In the genomic region with DNA sequence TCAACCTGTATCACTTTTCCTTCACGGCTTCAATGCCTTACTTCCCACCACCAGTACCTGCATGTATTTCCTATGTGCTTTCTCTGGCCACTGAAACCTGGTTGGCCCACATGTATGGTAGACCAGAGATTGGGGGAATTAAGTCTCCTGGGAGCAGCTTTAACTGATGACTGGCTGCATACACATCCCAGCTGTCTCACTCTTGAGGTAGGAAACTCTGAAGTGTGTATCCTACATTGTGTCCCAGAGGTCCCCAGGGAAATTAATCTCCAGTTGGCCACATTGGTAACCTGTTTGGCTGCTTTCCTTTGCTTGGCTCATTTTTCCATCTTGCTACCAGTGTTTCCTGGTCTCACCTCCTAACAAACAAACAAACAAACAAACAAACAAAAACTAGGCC, we compare ENCODE assay signal across 16 cellular contexts.
A peak's percentile ranks its signal among the peaks of the same experiment; 100 is the strongest.
DNase-seq lines count a peak whose midpoint lies in the region; ATAC-seq lines count a peak whose summit lies in the region.
"Had no signal": no experiment of that assay in that cellular context is flagged by ENCODE, and none has a peak within 500 bp of the region (broad histone marks: within the 10 kb centered on the region; RNA-seq: fewer than 3 reads in every experiment).

No MANE protein-coding gene starts in this region.

- no peaks in the 10 kb centered on the region for H3K9me3 ChIP-seq in GM23248 (ENCODE audit: low read depth)

- peaks cover 42% of the 10 kb centered on the region for H3K4me1 Mint-ChIP-seq in activated CD4-positive, alpha-beta T cell treated with anti-CD3 and anti-CD28 coated beads for 36 hours
- H3K4me1 Mint-ChIP-seq: B cell had no signal

- H3K27ac ChIP-seq in GM23248: no peak overlapping the region
- peak overlapping the region; percentile 94 for H3K27ac ChIP-seq in epithelial cell of prostate
- H3K27ac ChIP-seq: KMS-11 had no signal

- peaks cover 79% of the 10 kb centered on the region for H3K36me3 Mint-ChIP-seq in activated CD4-positive, alpha-beta T cell treated with anti-CD3 and anti-CD28 coated beads for 36 hours (ENCODE audit: low read depth)

- no peak for ATAC-seq in activated CD4-positive, alpha-beta T cell treated with anti-CD3 and anti-CD28 coated beads for 36 hours
- no peak for ATAC-seq in GM18858 (IDR thresholded peaks at IDR 0.05; ENCODE audit: unreplicated experiment)
- ATAC-seq: PC-3 had no signal

- intact Hi-C loops in activated CD4-positive, alpha-beta T cell treated with anti-CD3 and anti-CD28 coated beads for 36 hours (cut with DNase I, micrococcal nuclease): no loop called here

- H3K4me1 ChIP-seq in GM23248 (ENCODE audit: insufficient read depth): peaks cover 18% of the 10 kb centered on the region

- H3K4me2 ChIP-seq in GM23248 (ENCODE audit: unreplicated experiment): no peak overlapping the region
- H3K4me2 ChIP-seq: KMS-11 had no signal

- H3K9ac ChIP-seq in GM23248: no peak overlapping the region
- H3K9ac ChIP-seq: KMS-11 had no signal

- in situ Hi-C loops in GM23248 (cut with MboI): no loop called here

- H3K4me3 ChIP-seq in GM23248: no peak overlapping the region

- DNase-seq in activated CD4-positive, alpha-beta T cell treated with anti-CD3 and anti-CD28 coated beads for 36 hours: no peak
- no peak for DNase-seq in activated CD4-positive, alpha-beta T cell treated with anti-CD3 and anti-CD28 coated beads for 48 hours
- DNase-seq in GM23248 (peak; percentile 12), NCI-H2171 treated with DMSO at 0.1 percent for 48 hours (lab: John Stamatoyannopoulos, UW) (peak; percentile 79), epithelial cell of prostate (ENCODE audit: low read depth, low spot score) (no peak), NCI-H446 treated with DMSO at 0.1 percent for 48 hours (lab: John Stamatoyannopoulos, UW) (no peak), NCI-H2227 (lab: John Stamatoyannopoulos, UW; ENCODE audit: unreplicated experiment) (no peak)
- DNase-seq: CD4-positive, alpha-beta memory T cell; MM.1S; NCI-H1105 treated with DMSO at 0.1 percent for 48 hours; NCI-H2081; NCI-H510A; PC-3 had no signal

- H3K9me2 ChIP-seq in GM23248 (ENCODE audit: insufficient read depth): no peaks in the 10 kb centered on the region

- 93 to 100% methylated on average over 1 of the region's 1 CpG for WGBS in GM23248 (ENCODE audit: low coverage in 1 of 2, low lambda C conversion rate in 2 of 2, missing lambda C conversion rate in 2 of 2), 2 experiments

- CTCF ChIA-PET in activated CD4-positive, alpha-beta T cell treated with anti-CD3 and anti-CD28 coated beads for 36 hours (lab: Charles Lee): no interaction called here

- H3K36me3 ChIP-seq in GM23248 (ENCODE audit: low read depth): no peaks in the 10 kb centered on the region

- H4K20me1 ChIP-seq in GM23248 (ENCODE audit: insufficient read depth): no peaks in the 10 kb centered on the region

- H3K79me2 ChIP-seq in GM23248 (ENCODE audit: insufficient read depth): no peaks in the 10 kb centered on the region

- peaks cover 6% of the 10 kb centered on the region for H3K9me3 Mint-ChIP-seq in activated CD4-positive, alpha-beta T cell treated with anti-CD3 and anti-CD28 coated beads for 36 hours (ENCODE audit: low read depth)

- POLR2A ChIA-PET in activated CD4-positive, alpha-beta T cell treated with anti-CD3 and anti-CD28 coated beads for 36 hours (lab: Charles Lee): no interaction called here

- H3K27me3 Mint-ChIP-seq in activated CD4-positive, alpha-beta T cell treated with anti-CD3 and anti-CD28 coated beads for 36 hours: no peaks in the 10 kb centered on the region
- H3K27me3 Mint-ChIP-seq: B cell; CD4-positive, alpha-beta memory T cell had no signal

- peaks cover 23% of the 10 kb centered on the region for H3F3A ChIP-seq in GM23248 (ENCODE audit: insufficient read depth)

- peak overlapping the region; percentile 56 for H3K27ac Mint-ChIP-seq in activated CD4-positive, alpha-beta T cell treated with anti-CD3 and anti-CD28 coated beads for 36 hours
- H3K27ac Mint-ChIP-seq: B cell; CD4-positive, alpha-beta memory T cell had no signal

- no peak overlapping the region for H2AFZ ChIP-seq in GM23248

- no peaks in the 10 kb centered on the region for H3K27me3 ChIP-seq in GM23248 (replicated peaks; ENCODE audit: insufficient read depth)

- no peak overlapping the region for H3K4me3 Mint-ChIP-seq in activated CD4-positive, alpha-beta T cell treated with anti-CD3 and anti-CD28 coated beads for 36 hours
- H3K4me3 Mint-ChIP-seq: B cell had no signal

Comparison
In these comparisons a context has a peak if more than half of its experiments do, and no peak if none do; other contexts are left out.
1. DNase-seq: peak in GM23248 (single experiment) and NCI-H2171 treated with DMSO at 0.1 percent for 48 hours (single experiment); none in activated CD4-positive, alpha-beta T cell treated with anti-CD3 and anti-CD28 coated beads for 36 hours (single experiment), activated CD4-positive, alpha-beta T cell treated with anti-CD3 and anti-CD28 coated beads for 48 hours (single experiment), epithelial cell of prostate (single experiment), NCI-H446 treated with DMSO at 0.1 percent for 48 hours (single experiment) and NCI-H2227 (single experiment).